Comparison of ENCODE assay signal across 8 cellular contexts in the genomic region with DNA sequence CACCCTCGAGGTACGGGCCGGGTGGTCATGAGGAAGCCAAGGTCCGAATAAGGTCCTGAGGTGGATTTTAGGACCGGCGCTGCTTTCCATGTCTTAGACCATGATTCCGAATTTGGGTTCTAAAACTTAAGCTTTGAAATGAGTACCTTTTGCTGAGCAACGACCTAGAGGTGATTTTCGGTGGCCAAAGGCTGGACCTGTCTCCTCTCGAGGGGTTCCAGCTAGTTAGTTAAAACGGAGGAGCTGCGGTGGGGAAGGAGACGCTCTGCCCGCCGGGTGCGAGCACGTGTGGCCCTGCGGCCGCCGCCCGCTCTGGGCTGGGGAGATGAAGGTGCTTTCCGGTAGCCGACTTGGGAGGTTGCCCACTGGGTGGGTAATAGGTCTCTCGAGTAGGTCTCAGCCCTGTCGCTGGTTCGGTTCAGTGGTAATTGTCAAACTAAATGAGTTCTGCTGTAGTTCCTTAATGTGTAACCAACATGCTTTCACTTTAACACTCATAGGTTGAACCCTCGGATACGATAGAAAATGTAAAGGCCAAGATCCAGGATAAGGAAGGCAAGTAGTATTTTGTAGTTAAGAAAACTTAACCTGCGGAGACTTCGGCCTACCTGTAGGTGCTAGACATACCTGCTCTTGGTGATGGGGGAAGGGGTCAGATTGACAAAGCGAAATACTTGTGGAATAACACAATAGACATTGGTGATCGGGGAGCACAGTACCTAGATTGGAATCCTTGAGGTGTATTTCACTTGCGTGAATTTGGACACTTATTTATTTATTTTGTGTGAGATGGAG. TPM values are rescaled to one million over a fixed set of nuclear protein-coding genes. Genes with fewer than 3 reads are reported as not detected.
DNase-seq lines count a peak whose midpoint lies in the region; ATAC-seq and TF ChIP-seq lines count a peak whose summit lies in the region.

No MANE protein-coding gene starts in this region.

- no peaks in the 10 kb centered on the region for H3K27me3 ChIP-seq in GM06990 (replicated peaks; ENCODE audit: control insufficient read depth, insufficient read depth, low read length)
- no peaks in the 10 kb centered on the region for H3K27me3 ChIP-seq in PC-9 (ENCODE audit: insufficient read depth, low read depth)
- H3K27me3 ChIP-seq in heart right ventricle: no peaks in the 10 kb centered on the region

- peak overlapping the region; percentile 99 for H3K4me2 ChIP-seq in PC-9

- H3K27ac ChIP-seq in PC-9 (peak overlapping the region; percentile 83), heart right ventricle (peak overlapping the region; percentile 80 to 98 (median 94))

- intact Hi-C loops in PC-9 (cut with micrococcal nuclease; ENCODE audit: unreplicated experiment) (loop anchor here (1.0 to 5.0 kb wide), 6 partner anchors 36 to 560 kb away; partner anchors contain the start of genes EML6, MTIF2, PPP4R3B and RTN4), heart right ventricle (cut with DNase I) (loop anchor here in 3 of 10 donors (1.0 to 10.0 kb wide), 3 partner anchors 34 to 382 kb away; partner anchors contain the start of genes MTIF2 (in 2 of the 3), PPP4R3B (in 1 of the 3) and RTN4 (in 1 of the 3))

- TF ChIP-seq CTCF in GM06990 (IDR thresholded peaks at IDR 0.05; ENCODE audit: insufficient read depth, low read length, poor library complexity, severe bottlenecking) (no peak), PC-9 (conservative IDR thresholded peaks at IDR 0.05) (0 out of 2 replicates have a peak, but pooled peaks have one; percentile 12), heart right ventricle (IDR thresholded peaks at IDR 0.05) (no peak), retinal pigment epithelial cell (conservative IDR thresholded peaks at IDR 0.05; ENCODE audit: low read depth, low read length) (no peak)

- H2AFZ ChIP-seq in PC-9: peak overlapping the region; percentile 84

- peaks cover 69% of the 10 kb centered on the region for H3K79me2 ChIP-seq in PC-9 (ENCODE audit: low read depth)

- peaks cover 61% of the 10 kb centered on the region for H3F3A ChIP-seq in PC-9 (ENCODE audit: insufficient read depth, low read depth)

- H3K9me3 ChIP-seq in PC-9 (ENCODE audit: insufficient read depth, low read depth): no peaks in the 10 kb centered on the region
- no peaks in the 10 kb centered on the region for H3K9me3 ChIP-seq in heart right ventricle

- POLR2A ChIA-PET in PC-9 (lab: Charles Lee; ENCODE audit: unreplicated experiment): interaction anchor here (1.0 kb wide), 1 partner anchor 286 kb away, joined by 4 read pairs; the partner anchor contains the start of gene CFAP36

- peaks cover 40% of the 10 kb centered on the region for H4K20me1 ChIP-seq in PC-9 (ENCODE audit: insufficient read depth)

- H3K4me1 ChIP-seq in PC-9 (replicated peaks; ENCODE audit: insufficient read depth) (peaks cover 29% of the 10 kb centered on the region), heart right ventricle (peaks cover 0 to 41% (median 36%) of the 10 kb centered on the region in 9 donors)

- ATAC-seq in HG02588 (IDR thresholded peaks at IDR 0.05; ENCODE audit: unreplicated experiment) (peak; percentile 31), heart right ventricle (peak; percentile 3 to 49 (median 26))

- H3K4me3 ChIP-seq in GM06990 (replicated peaks; ENCODE audit: low read depth, low read length): peak overlapping the region; percentile 86
- H3K4me3 ChIP-seq in PC-9: peak overlapping the region; percentile 97
- peak overlapping the region; percentile 62 to 98 (median 88) for H3K4me3 ChIP-seq in heart right ventricle
- H3K4me3 ChIP-seq in retinal pigment epithelial cell (ENCODE audit: low read length): peak overlapping the region; percentile 100

- H3K9me2 ChIP-seq in PC-9 (ENCODE audit: insufficient read depth): no peaks in the 10 kb centered on the region

- TSS peak; percentile 71 for BruUV-seq in PC-9 (replicated peaks; lab: Mats Ljungman, UMichigan)

- CTCF ChIA-PET in PC-9 (lab: Charles Lee): no interaction called here

- WGBS in heart right ventricle, 2 donors: 5 to 7% methylated on average over 33 of the region's 33 CpGs

- H3K36me3 ChIP-seq in GM06990 (ENCODE audit: control insufficient read depth, insufficient read depth, low read length): peaks cover 10% of the 10 kb centered on the region
- H3K36me3 ChIP-seq in PC-9 (ENCODE audit: low read depth): peaks cover 52% of the 10 kb centered on the region
- H3K36me3 ChIP-seq in heart right ventricle: peaks cover 0 to 48% (median 37%) of the 10 kb centered on the region in 9 donors

- DNase-seq in GM06990 (ENCODE audit: extremely low read depth, insufficient read length) (peak; percentile 58), PC-9 (peak in 1 of 2 experiments; percentile 45), heart right ventricle (peak in 1 of 2 donors; percentile 36), retinal pigment epithelial cell (ENCODE audit: low read depth) (no peak), NCI-H345 (lab: John Stamatoyannopoulos, UW) (no peak), NCI-H2107 (lab: John Stamatoyannopoulos, UW) (no peak)
- DNase-seq in activated naive CD4-positive, alpha-beta T cell treated with anti-CD3 and anti-CD28 coated beads, Interleukin-2, amount 50 U/mL, for 16 hours: peak; percentile 52

RNA-seq across cellular contexts. Expression of gene RPS27A, which starts 0.6 kb away (rescaled TPM):
- 1,269 and 1,616 TPM in 2 replicates for total RNA-seq in PC-9 (2021)
- 100 to 1,000 TPM; 365 to 520 (median 408) TPM for total RNA-seq in heart right ventricle
- polyA plus RNA-seq in heart right ventricle: 1,000 to 10,000 TPM in 1 of 2 donors, 100 to 1,000 TPM in 1; 679 to 1,979 TPM

RNA-seq across cellular contexts. Expression of gene CLHC1, which starts 1.0 kb away (rescaled TPM):
- total RNA-seq in PC-9 (2021) (20.5 and 27.1 TPM in 2 replicates), heart right ventricle (1 to 10 TPM; 4.0 to 9.0 (median 6.3) TPM)
- 1 to 10 TPM; 1.7 to 9.7 TPM for polyA plus RNA-seq in heart right ventricle

RNA-seq across cellular contexts. Expression of gene MTIF2, which starts 36.0 kb away (rescaled TPM):
- total RNA-seq in PC-9 (2021) (44.6 and 52.0 TPM in 2 replicates), heart right ventricle (10 to 100 TPM; 39.7 to 59.3 (median 50.0) TPM)
- polyA plus RNA-seq in heart right ventricle: 10 to 100 TPM; 26.2 to 26.9 TPM

Comparison
In these comparisons a context has a peak if more than half of its experiments do, and no peak if none do; other contexts are left out.
1. DNase-seq: peak in GM06990 (single experiment) and activated naive CD4-positive, alpha-beta T cell treated with anti-CD3 and anti-CD28 coated beads, Interleukin-2, amount 50 U/mL, for 16 hours (single experiment); none in retinal pigment epithelial cell (single experiment), NCI-H345 (single experiment) and NCI-H2107 (single experiment).
2. Peak in every context shown above with its lines, with median percentiles within 50 percentile points of each other: H3K4me3 ChIP-seq.